ENCODE assay signal across 21 cellular contexts in genomic region chr2:195056001-195056400, GRCh38.
"Had no signal": no experiment of that assay in that cellular context is flagged by ENCODE, and none has a peak within 500 bp of the region (broad histone marks: within the 10 kb centered on the region; RNA-seq: fewer than 3 reads in every experiment).

No MANE protein-coding gene starts in this region.

- DNase-seq: activated CD4-positive, alpha-beta memory T cell treated with anti-CD3 and anti-CD28 coated beads, Interleukin-2, amount 10 ng/mL, durations not matched to agents 7 days and 5 days; activated CD4-positive, alpha-beta T cell treated with anti-CD3 and anti-CD28 coated beads for 36 hours; activated CD4-positive, alpha-beta T cell treated with anti-CD3 and anti-CD28 coated beads, Interleukin-2, amount 50 U/mL, for 1 hour; activated gamma-delta T cell treated with Interleukin-2 at 50 U/mL for 16 hours; activated naive CD4-positive, alpha-beta T cell treated with anti-CD3 and anti-CD28 coated beads, Interleukin-2, amount 10 ng/mL, durations not matched to agents 7 days and 5 days; activated naive CD8-positive, alpha-beta T cell treated with anti-CD3 and anti-CD28 coated beads for 36 hours; activated T-cell treated with anti-CD3 and anti-CD28 coated beads for 4 hours; activated T-cell treated with anti-CD3 and anti-CD28 coated beads, Interleukin-2, amount 50 U/mL, for 72 hours; brain microvascular endothelial cell; IMR-90; KBM-7; NCI-H1092; NCI-H1694; NCI-H2029; NCI-H446 treated with DMSO at 0.1 percent for 48 hours; NCI-H524 treated with DMSO at 0.1 percent for 48 hours; PC-3; SHP77 treated with DMSO at 0.1 percent for 48 hours; SK-N-SH; T-helper 1 cell; WERI-Rb-1 had no signal

- ATAC-seq: activated CD4-positive, alpha-beta T cell treated with anti-CD3 and anti-CD28 coated beads for 36 hours; activated T-cell treated with anti-CD3 and anti-CD28 coated beads, Interleukin-2, amount 50 U/mL, for 72 hours; PC-3 had no signal
